10 cellular contexts compared by ENCODE assay signal in genomic region chr17:21211825-21212479, GRCh38. TPM values are rescaled to one million over a fixed set of nuclear protein-coding genes. Genes with fewer than 3 reads are reported as not detected.
DNase-seq lines count a peak whose midpoint lies in the region; ATAC-seq and TF ChIP-seq lines count a peak whose summit lies in the region.
"Had no signal": no experiment of that assay in that cellular context is flagged by ENCODE, and none has a peak within 500 bp of the region (broad histone marks: within the 10 kb centered on the region; RNA-seq: fewer than 3 reads in every experiment).

No MANE protein-coding gene starts in this region.

- H2AFZ ChIP-seq in GM23248 (no peak overlapping the region), OCI-LY1 (ENCODE audit: low read length) (no peak overlapping the region)

- H3K79me2 ChIP-seq in GM23248 (ENCODE audit: insufficient read depth) (peaks cover 92% of the 10 kb centered on the region), OCI-LY1 (ENCODE audit: insufficient read depth, low read length) (peaks cover 63% of the 10 kb centered on the region)

- no peaks in the 10 kb centered on the region for H3K27me3 ChIP-seq in GM23248 (replicated peaks; ENCODE audit: insufficient read depth)
- H3K27me3 ChIP-seq in OCI-LY1 (ENCODE audit: insufficient read depth, low read length), result no peaks in the 10 kb centered on the region
- H3K27me3 ChIP-seq in psoas muscle (ENCODE audit: insufficient read depth in 3 of 3, low read length in 2 of 3), result no peaks in the 10 kb centered on the region
- H3K27me3 ChIP-seq: brain microvascular endothelial cell, MG63 had no signal

- peak; percentile 28 for DNase-seq in GM23248
- DNase-seq in epithelial cell of prostate (ENCODE audit: low read depth, low spot score), result no peak
- peak in 1 of 2 donors; percentile 76 for DNase-seq in psoas muscle
- DNase-seq in T-helper 9 cell, result no peak
- DNase-seq in activated CD8-positive, alpha-beta memory T cell treated with anti-CD3 and anti-CD28 coated beads, Interleukin-2, amount 50 U/mL, for 4 hours, result no peak
- no peak for DNase-seq in NCI-H1048 (lab: John Stamatoyannopoulos, UW)
- DNase-seq: brain microvascular endothelial cell; MG63; stimulated activated CD4-positive, alpha-beta T cell treated with anti-CD3 and anti-CD28 coated beads, Interleukin-1b, Interleukin-23, amount 100 ng/mL, for 48 hours had no signal

- H3F3A ChIP-seq in GM23248 (ENCODE audit: insufficient read depth), result peaks cover 20% of the 10 kb centered on the region
- no peaks in the 10 kb centered on the region for H3F3A ChIP-seq in OCI-LY1 (ENCODE audit: insufficient read depth, low read length)

- TF ChIP-seq CTCF in OCI-LY1 (IDR thresholded peaks at IDR 0.05; ENCODE audit: low read length) (no peak), psoas muscle (IDR thresholded peaks at IDR 0.05) (no peak)

- intact Hi-C loops in psoas muscle (cut with DNase I), result loop anchor here (5.0 kb wide), 5 partner anchors 40 to 170 kb away; partner anchors contain the start of genes DHRS7B (in 2 of the 2) and USP22 (in 1 of the 2)

- H3K9ac ChIP-seq in GM23248 (peak overlapping the region; percentile 98), OCI-LY1 (ENCODE audit: low read length) (peak overlapping the region; percentile 100; the same call in 1 of the 2 replicates)

- H3K36me3 ChIP-seq in GM23248 (ENCODE audit: low read depth) (no peaks in the 10 kb centered on the region; the same call in 1 of the 2 replicates), OCI-LY1 (ENCODE audit: insufficient read depth, low read length) (peaks cover 47% of the 10 kb centered on the region; the same call in 1 of the 2 replicates), psoas muscle (ENCODE audit: insufficient read depth in 1 of 2, low read depth in 1 of 2) (peaks cover 0 to 9% of the 10 kb centered on the region in 2 donors)

- H3K9me3 ChIP-seq in GM23248 (ENCODE audit: low read depth) (no peaks in the 10 kb centered on the region), OCI-LY1 (ENCODE audit: low read length) (no peaks in the 10 kb centered on the region), psoas muscle (no peaks in the 10 kb centered on the region)
- H3K9me3 ChIP-seq: MG63 had no signal

- H3K4me1 ChIP-seq in GM23248 (ENCODE audit: insufficient read depth), result peaks cover 34% of the 10 kb centered on the region
- H3K4me1 ChIP-seq in OCI-LY1 (ENCODE audit: insufficient read depth, low read length, severe bottlenecking), result peaks cover 48% of the 10 kb centered on the region
- H3K4me1 ChIP-seq in psoas muscle, result peaks cover 78% of the 10 kb centered on the region

- WGBS in GM23248 (ENCODE audit: low coverage in 1 of 2, low lambda C conversion rate in 2 of 2, missing lambda C conversion rate in 2 of 2), 2 experiments, result 72 to 78% methylated on average over 9 of the region's 9 CpGs
- 25 to 47% (median 34%) methylated on average over 9 of the region's 9 CpGs for WGBS in psoas muscle, 3 donors

- H3K4me3 ChIP-seq in GM23248 (peak overlapping the region; percentile 96), OCI-LY1 (ENCODE audit: low read depth, low read length, poor library complexity, severe bottlenecking) (peak overlapping the region; percentile 99), psoas muscle (peak overlapping the region; percentile 97)

- H4K20me1 ChIP-seq in GM23248 (ENCODE audit: insufficient read depth), result peaks cover 5% of the 10 kb centered on the region; the same call in 1 of the 2 replicates
- H4K20me1 ChIP-seq in OCI-LY1 (ENCODE audit: insufficient read depth, low read length), result no peaks in the 10 kb centered on the region

- peak in 3 of 4 donors; percentile 35 to 54 (median 39) for ATAC-seq in psoas muscle

- no peaks in the 10 kb centered on the region for H3K9me2 ChIP-seq in GM23248 (ENCODE audit: insufficient read depth)
- H3K9me2 ChIP-seq in OCI-LY1 (ENCODE audit: low read depth, low read length), result no peaks in the 10 kb centered on the region

- H3K27ac ChIP-seq in GM23248 (peak overlapping the region; percentile 96), OCI-LY1 (ENCODE audit: low read depth, low read length, poor library complexity, severe bottlenecking) (peak overlapping the region; percentile 34), epithelial cell of prostate (peak overlapping the region; percentile 26), psoas muscle (peak overlapping the region; percentile 99)
- H3K27ac ChIP-seq: brain microvascular endothelial cell had no signal

- H3K4me2 ChIP-seq in GM23248 (ENCODE audit: unreplicated experiment) (peak overlapping the region; percentile 97), OCI-LY1 (ENCODE audit: low read length) (peak overlapping the region; percentile 99)

- in situ Hi-C loops in GM23248 (cut with MboI), result no loop called here

RNA-seq across cellular contexts. Expression of gene TMEM11, which starts 2.0 kb away (rescaled TPM):
- 18.2 and 29.4 TPM in 2 replicates for total RNA-seq in GM23248 (2014; rRNA removed; shearing (Covaris generic))
- polyA plus RNA-seq in GM23248 (2016; fragmentation: Nextera tagmentation; extraction: Ambion mirVana) (66.5 and 66.9 TPM in 2 replicates), psoas muscle (100 to 1,000 TPM in 2 of 3 donors, 10 to 100 TPM in 1; 89.6 to 159 (median 109) TPM)
- total RNA-seq in psoas muscle, result 10 to 100 TPM; 52.9 to 78.4 (median 58.6) TPM

RNA-seq across cellular contexts. Expression of gene NATD1, which starts 41.3 kb away (rescaled TPM):
- 5.0 and 9.6 TPM in 2 replicates for total RNA-seq in GM23248 (2014; rRNA removed; shearing (Covaris generic))
- polyA plus RNA-seq in GM23248 (2016; fragmentation: Nextera tagmentation; extraction: Ambion mirVana), result 3.6 and 4.0 TPM in 2 replicates
- total RNA-seq in psoas muscle, result 10 to 100 TPM; 21.6 to 48.0 (median 24.5) TPM
- polyA plus RNA-seq in psoas muscle, result 10 to 100 TPM in 2 of 3 donors, 1 to 10 TPM in 1; 4.7 to 15.1 (median 10.5) TPM

Comparison
In these comparisons a context has a peak if more than half of its experiments do, and no peak if none do; other contexts are left out.
1. H3K27ac ChIP-seq: peak in every context shown above with its lines; median percentile 99 in psoas muscle; 96 in GM23248; 34 in OCI-LY1; 26 in epithelial cell of prostate.